ENCODE assay signal across 1 cellular context in the genomic region with DNA sequence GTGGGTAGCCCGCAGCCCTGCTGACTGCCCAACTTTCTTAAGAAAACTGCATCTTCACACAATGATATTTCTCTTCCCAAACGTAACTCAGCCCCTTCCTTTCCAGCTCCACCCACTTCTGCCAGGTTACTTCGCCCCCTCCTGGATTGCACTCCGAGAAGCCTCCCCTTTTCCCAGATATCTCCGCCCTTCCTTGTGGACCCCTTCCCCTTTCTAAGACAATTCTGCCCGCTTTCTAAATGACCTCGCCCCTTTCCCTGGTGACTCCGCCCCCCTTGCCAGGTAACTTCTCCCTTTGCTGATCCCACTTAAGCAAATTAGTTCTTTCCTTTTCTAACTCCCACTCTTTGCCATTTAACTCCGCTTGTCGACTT.
TF ChIP-seq lines count a peak whose summit lies in the region.

No MANE protein-coding gene starts in this region.

TF ChIP-seq in GM12878, 131 proteins besides CTCF, POLR2A, EP300 and RAD21:
- TF ChIP-seq NBN (IDR thresholded peaks at IDR 0.05) (0 out of 2 replicates have a peak, but pooled peaks have one; percentile 60), MTA3 (IDR thresholded peaks at IDR 0.05; ENCODE audit: borderline replicate concordance, low read length) (no peak), IKZF2 (IDR thresholded peaks at IDR 0.05) (peak; percentile 55; a peak in 3 of 4 replicates)
TF ChIP-seq in GM12878: peak in this region for 2.
